Comparison of ENCODE assay signal across 8 cellular contexts in genomic region chr1:40531381-40532061, GRCh38. TPM values are rescaled to one million over a fixed set of nuclear protein-coding genes. Genes with fewer than 3 reads are reported as not detected.
A peak's percentile ranks its signal among the peaks of the same experiment; 100 is the strongest.
DNase-seq lines count a peak whose midpoint lies in the region; TF ChIP-seq lines count a peak whose summit lies in the region.

Gene ZNF684, plus strand, starts transcription at chr1:40531637. Its CDS starts 1,530 bp downstream, at chr1:40533167.

- TF ChIP-seq CTCF in RWPE1 (conservative IDR thresholded peaks at IDR 0.05; ENCODE audit: low read depth), result no peak
- no peak for TF ChIP-seq CTCF in fibroblast of the aortic adventitia (IDR thresholded peaks at IDR 0.05; ENCODE audit: insufficient read depth, low read length)
- no peak for TF ChIP-seq CTCF in nephron progenitor cell (IDR thresholded peaks at IDR 0.05)

- peak; percentile 96 for DNase-seq in EL
- DNase-seq in H4 (ENCODE audit: low spot score), result peak; percentile 97
- DNase-seq in LoVo (ENCODE audit: low spot score), result peak; percentile 93
- DNase-seq in RWPE1 (ENCODE audit: low spot score), result peak; percentile 96
- DNase-seq in activated T-helper 9 cell treated with anti-CD3 and anti-CD28 coated beads, Interleukin-2, amount 50 U/mL, for 16 hours (ENCODE audit: low read depth), result peak; percentile 78
- peak; percentile 92 for DNase-seq in fibroblast of the aortic adventitia (ENCODE audit: low read depth)
- peak; percentile 76 for DNase-seq in nephron progenitor cell

- peaks cover 25% of the 10 kb centered on the region for H3K4me1 Mint-ChIP-seq in nephron progenitor cell
- H3K4me1 Mint-ChIP-seq in stimulated activated naive CD8-positive, alpha-beta T cell treated with anti-CD3 and anti-CD28 coated beads, Interleukin-15, Interleukin-2, amounts not matched to agents 100 ng/mL and 50 ng/mL, for 24 hours (ENCODE audit: low read depth), result peaks cover 27% of the 10 kb centered on the region

- peak within 1 kb of the TSS; percentile 94 for H3K27ac Mint-ChIP-seq in nephron progenitor cell
- peak within 1 kb of the TSS; percentile 94 for H3K27ac Mint-ChIP-seq in stimulated activated naive CD8-positive, alpha-beta T cell treated with anti-CD3 and anti-CD28 coated beads, Interleukin-15, Interleukin-2, amounts not matched to agents 100 ng/mL and 50 ng/mL, for 24 hours

- H3K36me3 Mint-ChIP-seq in nephron progenitor cell (ENCODE audit: low read depth), result peaks cover 23% of the 10 kb centered on the region
- H3K36me3 Mint-ChIP-seq in stimulated activated naive CD8-positive, alpha-beta T cell treated with anti-CD3 and anti-CD28 coated beads, Interleukin-15, Interleukin-2, amounts not matched to agents 100 ng/mL and 50 ng/mL, for 24 hours (ENCODE audit: low read depth), result peaks cover 24% of the 10 kb centered on the region

- H3K27ac ChIP-seq in RWPE1, result peak within 1 kb of the TSS; percentile 82

- H3K27me3 Mint-ChIP-seq in nephron progenitor cell (ENCODE audit: low read depth, poor library complexity), result peaks cover 13% of the 10 kb centered on the region
- peaks cover 11% of the 10 kb centered on the region for H3K27me3 Mint-ChIP-seq in stimulated activated naive CD8-positive, alpha-beta T cell treated with anti-CD3 and anti-CD28 coated beads, Interleukin-15, Interleukin-2, amounts not matched to agents 100 ng/mL and 50 ng/mL, for 24 hours

- H3K4me3 ChIP-seq in fibroblast of the aortic adventitia (ENCODE audit: low read depth, low read length), result peak within 1 kb of the TSS; percentile 95

- CTCF ChIA-PET in RWPE1 (lab: Yijun Ruan, JAX), result interaction anchor here (1.0 to 1.3 kb wide), 2 partner anchors 26 to 61 kb away, joined by 4 to 5 read pairs; no protein-coding TSS in a partner anchor

- POLR2A ChIA-PET in RWPE1 (lab: Yijun Ruan, JAX; ENCODE audit: low non-redundant PET), result interaction anchor here (0.6 kb wide), 2 partner anchors 15 to 148 kb away, joined by 3 read pairs; no protein-coding TSS in a partner anchor

- H3K9me3 Mint-ChIP-seq in nephron progenitor cell, result peaks cover 52% of the 10 kb centered on the region
- peaks cover 10% of the 10 kb centered on the region for H3K9me3 Mint-ChIP-seq in stimulated activated naive CD8-positive, alpha-beta T cell treated with anti-CD3 and anti-CD28 coated beads, Interleukin-15, Interleukin-2, amounts not matched to agents 100 ng/mL and 50 ng/mL, for 24 hours

- H3K4me3 Mint-ChIP-seq in nephron progenitor cell, result peak within 1 kb of the TSS; percentile 92
- peak within 1 kb of the TSS; percentile 99 for H3K4me3 Mint-ChIP-seq in stimulated activated naive CD8-positive, alpha-beta T cell treated with anti-CD3 and anti-CD28 coated beads, Interleukin-15, Interleukin-2, amounts not matched to agents 100 ng/mL and 50 ng/mL, for 24 hours

RNA-seq across cellular contexts. Expression of gene ZNF684, which starts in this region (rescaled TPM):
- 3.2 and 6.1 TPM in 2 replicates for total RNA-seq in H4 (2014; rRNA removed; shearing (Covaris generic))
- 5.6 and 7.0 TPM in 2 replicates for total RNA-seq in fibroblast of the aortic adventitia (ENCODE audit: low replicate concordance)

Comparison
In these comparisons a context has a peak if more than half of its experiments do, and no peak if none do; other contexts are left out.
1. Peak in every context shown above with its lines: DNase-seq, H3K4me3 ChIP-seq and H3K27ac ChIP-seq.